Comparison of ENCODE assay signal across 27 cellular contexts in the genomic region with DNA sequence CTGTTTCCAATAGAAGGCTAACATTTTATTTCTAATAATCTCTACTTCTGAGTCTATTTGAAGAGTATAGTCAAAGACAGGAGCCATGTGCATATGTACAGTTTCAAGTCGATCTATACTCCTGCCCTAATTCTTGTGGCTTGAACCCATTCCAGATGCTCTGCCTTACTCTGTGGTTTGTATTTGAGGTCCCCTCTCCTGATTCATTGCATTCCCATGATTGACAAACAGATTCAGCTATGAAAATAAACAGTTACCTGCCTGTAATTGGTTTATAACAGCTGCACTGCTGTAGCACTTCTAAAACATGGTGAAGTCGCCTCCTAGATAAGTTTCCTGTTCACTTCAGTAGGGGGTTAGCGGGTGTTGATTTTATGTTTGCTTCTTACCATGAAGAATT.
"Had no signal": no experiment of that assay in that cellular context is flagged by ENCODE, and none has a peak within 500 bp of the region (broad histone marks: within the 10 kb centered on the region; RNA-seq: fewer than 3 reads in every experiment).

No MANE protein-coding gene starts in this region.

- H3K4me3 ChIP-seq: coronary artery, Peyer's patch, SJSA1 had no signal

- H3K4me3 Mint-ChIP-seq: activated CD8-positive, alpha-beta T cell treated with anti-CD3 and anti-CD28 coated beads, Interleukin-2, amount 10 ng/mL, durations not matched to agents 7 days and 5 days; activated naive CD4-positive, alpha-beta T cell treated with anti-CD3 and anti-CD28 coated beads, Interleukin-2, amount 50 U/mL, for 24 hours; T-helper 17 cell; WTC11 had no signal

- FAIRE-seq: bronchial epithelial cell had no signal

- H3K27ac Mint-ChIP-seq: activated CD8-positive, alpha-beta T cell treated with anti-CD3 and anti-CD28 coated beads, Interleukin-2, amount 10 ng/mL, durations not matched to agents 7 days and 5 days; activated naive CD4-positive, alpha-beta T cell treated with anti-CD3 and anti-CD28 coated beads, Interleukin-2, amount 50 U/mL, for 24 hours; T-helper 17 cell; WTC11 had no signal

- H3K4me1 Mint-ChIP-seq: activated naive CD4-positive, alpha-beta T cell treated with anti-CD3 and anti-CD28 coated beads, Interleukin-2, amount 50 U/mL, for 24 hours; T-helper 17 cell had no signal

- H3K36me3 Mint-ChIP-seq: activated naive CD4-positive, alpha-beta T cell treated with anti-CD3 and anti-CD28 coated beads, Interleukin-2, amount 50 U/mL, for 24 hours; WTC11 had no signal

- DNase-seq: activated CD4-positive, alpha-beta T cell treated with anti-CD3 and anti-CD28 coated beads for 48 hours; activated CD4-positive, alpha-beta T cell treated with anti-CD3 and anti-CD28 coated beads, Interleukin-2, amount 50 U/mL, for 4 hours; activated CD4-positive, CD25-positive, alpha-beta regulatory T cell treated with anti-CD3 and anti-CD28 coated beads, Interleukin-2, amount 50 U/mL, for 72 hours; activated CD8-positive, alpha-beta memory T cell treated with anti-CD3 and anti-CD28 coated beads, Interleukin-2, amount 50 U/mL, for 48 hours; activated CD8-positive, alpha-beta T cell treated with anti-CD3 and anti-CD28 coated beads, Interleukin-2, amount 10 ng/mL, durations not matched to agents 7 days and 5 days; activated T-cell treated with anti-CD3 and anti-CD28 coated beads, Interleukin-2, amount 50 U/mL, for 1 hour; amygdala; central memory CD4-positive, alpha-beta T cell; NCI-H146; NCI-H187 treated with DMSO at 0.1 percent for 48 hours; NCI-H2081 treated with DMSO at 0.1 percent for 48 hours; NCI-H446 treated with DMSO at 0.1 percent for 48 hours; NCI-H524 treated with DMSO at 0.1 percent for 48 hours; NCI-H82; OCI-M1; Peyer's patch; Right ventricle myocardium superior; SW 1271; T-helper 17 cell; T-helper 9 cell had no signal

- H3K27ac ChIP-seq: coronary artery, Peyer's patch, RWPE1, SJSA1 had no signal

- H3K36me3 ChIP-seq: Peyer's patch, SJSA1 had no signal

- H3K4me1 ChIP-seq: Peyer's patch, SJSA1 had no signal

- H3K9me3 ChIP-seq: Peyer's patch, SJSA1 had no signal

- H3K27me3 Mint-ChIP-seq: activated naive CD4-positive, alpha-beta T cell treated with anti-CD3 and anti-CD28 coated beads, Interleukin-2, amount 50 U/mL, for 24 hours; T-helper 17 cell had no signal

- H3K27me3 ChIP-seq: Peyer's patch, SJSA1 had no signal

- ATAC-seq: activated CD8-positive, alpha-beta T cell treated with anti-CD3 and anti-CD28 coated beads, Interleukin-2, amount 10 ng/mL, durations not matched to agents 7 days and 5 days; SK-N-SH treated with all-trans-retinoic acid at 6 μM for 48 hours; T-helper 17 cell; WTC11 had no signal

- H3K9me3 Mint-ChIP-seq: activated naive CD4-positive, alpha-beta T cell treated with anti-CD3 and anti-CD28 coated beads, Interleukin-2, amount 50 U/mL, for 24 hours; WTC11 had no signal
